Comparison of ENCODE assay signal across 24 cellular contexts in the genomic region with DNA sequence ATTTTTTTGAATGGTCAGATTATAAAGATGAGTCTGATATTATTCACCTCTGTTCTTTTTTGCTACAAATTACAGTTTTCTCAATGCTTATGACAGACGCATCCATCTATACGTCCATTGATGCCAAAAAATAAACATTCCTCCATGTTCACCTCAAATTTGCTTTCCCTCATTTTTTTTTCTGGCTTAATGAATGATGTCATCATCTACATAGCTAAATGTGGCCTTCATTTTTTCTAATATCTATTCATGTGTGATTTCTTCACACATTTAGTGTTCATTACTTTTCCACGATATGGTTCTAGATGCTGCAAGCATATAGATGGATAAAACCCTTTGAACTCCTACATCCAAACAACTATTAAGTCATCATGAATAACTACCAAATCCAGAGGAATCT.
"Had no signal": no experiment of that assay in that cellular context is flagged by ENCODE, and none has a peak within 500 bp of the region (broad histone marks: within the 10 kb centered on the region; RNA-seq: fewer than 3 reads in every experiment).

No MANE protein-coding gene starts in this region.

- H3K79me2 ChIP-seq: hepatocyte had no signal

- DNase-seq: dorsolateral prefrontal cortex; effector CD4-positive, alpha-beta T cell; heart left ventricle; left cardiac atrium; left lung; mesendoderm; naive thymus-derived CD8-positive, alpha-beta T cell; nephron progenitor cell; nucleus accumbens; ovary; posterior cingulate gyrus; psoas muscle; right cardiac atrium; spleen; stimulated activated CD4-positive, alpha-beta T cell treated with anti-CD3 and anti-CD28 coated beads, Interleukin-4, amount 100 ng/mL, for 4 hours; stimulated activated naive CD8-positive, alpha-beta T cell treated with anti-CD3 and anti-CD28 coated beads, Interleukin-15, Interleukin-2, amounts not matched to agents 100 U/mL and 50 U/mL, for 24 hours; substantia nigra; testis; tibial artery had no signal

- H3K27ac ChIP-seq: dorsolateral prefrontal cortex, gastroesophageal sphincter, heart left ventricle, hepatocyte, left lung, ovary, psoas muscle, skin epidermis, spleen, testis, tibial artery had no signal

- H3K9me3 ChIP-seq: gastroesophageal sphincter, heart left ventricle, left lung, ovary, psoas muscle, spleen, testis, tibial artery had no signal

- H3K4me3 ChIP-seq: dorsolateral prefrontal cortex, gastroesophageal sphincter, heart left ventricle, hepatocyte, left lung, ovary, psoas muscle, skin epidermis, spleen, testis, tibial artery had no signal

- ATAC-seq: esophagus mucosa; gastroesophageal sphincter; heart left ventricle; left cardiac atrium; left lung; naive thymus-derived CD8-positive, alpha-beta T cell; psoas muscle; right cardiac atrium; stimulated activated memory B cell treated with anti-CD40 and anti-IgM and Interleukin-4, amounts not matched to agents 10 μg/mL and 1 μg/mL and 100 μg/mL, for 72 hours; stimulated activated naive CD8-positive, alpha-beta T cell treated with anti-CD3 and anti-CD28 coated beads, Interleukin-15, Interleukin-2, amounts not matched to agents 100 U/mL and 50 U/mL, for 24 hours had no signal

- H3K4me1 ChIP-seq: heart left ventricle, left lung, psoas muscle, spleen, testis had no signal

- H3K27me3 ChIP-seq: dorsolateral prefrontal cortex, gastroesophageal sphincter, heart left ventricle, hepatocyte, left lung, ovary, spleen, testis, tibial artery had no signal

- H3K36me3 ChIP-seq: gastroesophageal sphincter, heart left ventricle, left lung, ovary, spleen, tibial artery had no signal

- H2AFZ ChIP-seq: hepatocyte had no signal

- H3K4me2 ChIP-seq: hepatocyte had no signal
